ENCODE assay signal across 11 cellular contexts in genomic region chr7:39415091-39415820, GRCh38.
DNase-seq lines count a peak whose midpoint lies in the region; FAIRE-seq and TF ChIP-seq lines count a peak whose summit lies in the region.
"Had no signal": no experiment of that assay in that cellular context is flagged by ENCODE, and none has a peak within 500 bp of the region (broad histone marks: within the 10 kb centered on the region; RNA-seq: fewer than 3 reads in every experiment).

No MANE protein-coding gene starts in this region.

- POLR2A ChIA-PET in CD8-positive, alpha-beta memory T cell (lab: Charles Lee): no interaction called here

- H3K27ac ChIP-seq in CD8-positive, alpha-beta memory T cell (ENCODE audit: low read depth, low read length): no peak overlapping the region
- H3K27ac ChIP-seq in KMS-11 (no peak overlapping the region), astrocyte (ENCODE audit: low read depth, low read length) (no peak overlapping the region), neural progenitor cell (no peak overlapping the region)
- H3K27ac ChIP-seq: neutrophil, WERI-Rb-1 had no signal

- H3F3A ChIP-seq in neural progenitor cell (ENCODE audit: low read depth): peaks cover 16% of the 10 kb centered on the region

- no peak overlapping the region for H3K4me3 ChIP-seq in CD8-positive, alpha-beta memory T cell (ENCODE audit: low read length)
- no peak overlapping the region for H3K4me3 ChIP-seq in KMS-11 (IDR thresholded peaks at IDR 0.05; ENCODE audit: insufficient read depth, low read depth, low read length)
- H3K4me3 ChIP-seq in astrocyte (ENCODE audit: insufficient read depth, low read depth, low read length): no peak overlapping the region
- no peak overlapping the region for H3K4me3 ChIP-seq in neural progenitor cell

- no peak for TF ChIP-seq POLR2A in H54 (IDR thresholded peaks at IDR 0.05; ENCODE audit: low read depth, low read length)

- peak overlapping the region; percentile 73; the same call in 1 of the 2 replicates for H3K4me2 ChIP-seq in KMS-11
- peak overlapping the region; percentile 100 for H3K4me2 ChIP-seq in astrocyte (ENCODE audit: low read length)
- H3K4me2 ChIP-seq in neural progenitor cell: no peak overlapping the region

- peak overlapping the region in 5 of 7 donors; percentile 10 to 85 (median 36) for H3K4me3 Mint-ChIP-seq in CD8-positive, alpha-beta memory T cell
- H3K4me3 Mint-ChIP-seq in astrocyte (ENCODE audit: unreplicated experiment) (no peak overlapping the region), neural progenitor cell (peak overlapping the region; percentile 91)

- peaks cover 7 to 42% of the 10 kb centered on the region in 2 donors for H3K27me3 Mint-ChIP-seq in CD8-positive, alpha-beta memory T cell
- H3K27me3 Mint-ChIP-seq in astrocyte (ENCODE audit: low read depth, unreplicated experiment): no peaks in the 10 kb centered on the region
- H3K27me3 Mint-ChIP-seq in neural progenitor cell (ENCODE audit: insufficient read depth, low read depth): no peaks in the 10 kb centered on the region

- H3K36me3 Mint-ChIP-seq in CD8-positive, alpha-beta memory T cell: no peaks in the 10 kb centered on the region
- H3K36me3 Mint-ChIP-seq in astrocyte (ENCODE audit: low read depth, unreplicated experiment) (no peaks in the 10 kb centered on the region), neural progenitor cell (no peaks in the 10 kb centered on the region)

- H3K9me3 Mint-ChIP-seq in CD8-positive, alpha-beta memory T cell: no peaks in the 10 kb centered on the region
- H3K9me3 Mint-ChIP-seq in astrocyte (ENCODE audit: unreplicated experiment) (no peaks in the 10 kb centered on the region), neural progenitor cell (no peaks in the 10 kb centered on the region)

- H2AFZ ChIP-seq in KMS-11 (ENCODE audit: low read depth) (peak overlapping the region; percentile 92), astrocyte (ENCODE audit: low read depth, low read length) (no peak overlapping the region), neural progenitor cell (replicated peaks) (peak overlapping the region; percentile 100)

- no peaks in the 10 kb centered on the region for H3K36me3 ChIP-seq in CD8-positive, alpha-beta memory T cell (ENCODE audit: insufficient read depth, low read length)
- H3K36me3 ChIP-seq in KMS-11 (ENCODE audit: insufficient read depth) (no peaks in the 10 kb centered on the region), astrocyte (ENCODE audit: insufficient read depth, low read length) (no peaks in the 10 kb centered on the region), neural progenitor cell (no peaks in the 10 kb centered on the region)
- H3K36me3 ChIP-seq: neutrophil, WERI-Rb-1 had no signal

- no peaks in the 10 kb centered on the region for H3K4me1 ChIP-seq in CD8-positive, alpha-beta memory T cell (ENCODE audit: insufficient read depth, low read length)
- no peaks in the 10 kb centered on the region for H3K4me1 ChIP-seq in KMS-11 (ENCODE audit: low read depth, poor library complexity, severe bottlenecking)
- no peaks in the 10 kb centered on the region for H3K4me1 ChIP-seq in astrocyte (ENCODE audit: insufficient read depth, low read length)
- H3K4me1 ChIP-seq in neural progenitor cell: peaks cover 8% of the 10 kb centered on the region

- FAIRE-seq in astrocyte (lab: Jason Lieb, UNC) (no peak), H54 (lab: Jason Lieb, UNC) (no peak)

- H3K9ac ChIP-seq in KMS-11 (no peak overlapping the region), astrocyte (ENCODE audit: low read length) (no peak overlapping the region), neural progenitor cell (no peak overlapping the region)

- DNase-seq in CD8-positive, alpha-beta memory T cell: no peak
- DNase-seq in astrocyte (ENCODE audit: low read depth) (no peak), neural progenitor cell (ENCODE audit: low spot score) (no peak), NCI-H2029 (lab: John Stamatoyannopoulos, UW) (no peak), H54 (ENCODE audit: insufficient read length, low spot score) (no peak), NCI-H345 treated with DMSO at 0.1 percent for 48 hours (lab: John Stamatoyannopoulos, UW; ENCODE audit: unreplicated experiment) (no peak)
- DNase-seq: activated gamma-delta T cell, KG1 had no signal

- peaks cover 8 to 16% (median 13%) of the 10 kb centered on the region in 3 donors for H3K4me1 Mint-ChIP-seq in CD8-positive, alpha-beta memory T cell
- no peaks in the 10 kb centered on the region for H3K4me1 Mint-ChIP-seq in astrocyte (ENCODE audit: low read depth, unreplicated experiment)
- peaks cover 3% of the 10 kb centered on the region for H3K4me1 Mint-ChIP-seq in neural progenitor cell

- no peak overlapping the region for H3K27ac Mint-ChIP-seq in CD8-positive, alpha-beta memory T cell
- H3K27ac Mint-ChIP-seq in astrocyte (ENCODE audit: unreplicated experiment) (no peak overlapping the region), neural progenitor cell (no peak overlapping the region)

- no peaks in the 10 kb centered on the region for H3K9me3 ChIP-seq in CD8-positive, alpha-beta memory T cell (ENCODE audit: low read length)
- H3K9me3 ChIP-seq in astrocyte (ENCODE audit: insufficient read depth, low read depth, low read length) (no peaks in the 10 kb centered on the region), neural progenitor cell (ENCODE audit: low read depth) (no peaks in the 10 kb centered on the region)
- H3K9me3 ChIP-seq: neutrophil had no signal

- no peak for TF ChIP-seq CTCF in KMS-11 (conservative IDR thresholded peaks at IDR 0.05; ENCODE audit: low read depth, low read length)
- TF ChIP-seq CTCF in astrocyte (IDR thresholded peaks at IDR 0.05; ENCODE audit: insufficient read depth, low read depth, low read length): no peak
- TF ChIP-seq CTCF in neural progenitor cell (IDR thresholded peaks at IDR 0.05): no peak

- CTCF ChIA-PET in CD8-positive, alpha-beta memory T cell (lab: Charles Lee): no interaction called here

- H3K27me3 ChIP-seq in CD8-positive, alpha-beta memory T cell (ENCODE audit: insufficient read depth, low read length, poor library complexity, severe bottlenecking): peaks cover 4% of the 10 kb centered on the region
- H3K27me3 ChIP-seq in KMS-11 (ENCODE audit: insufficient read depth, low read depth) (no peaks in the 10 kb centered on the region), astrocyte (ENCODE audit: insufficient read depth, low read length) (no peaks in the 10 kb centered on the region), neural progenitor cell (peaks cover 15% of the 10 kb centered on the region)

- no peaks in the 10 kb centered on the region for H3K79me2 ChIP-seq in KMS-11 (ENCODE audit: insufficient read depth, low read depth)
- no peaks in the 10 kb centered on the region for H3K79me2 ChIP-seq in astrocyte (ENCODE audit: insufficient read depth, low read length)
- H3K79me2 ChIP-seq in neural progenitor cell (ENCODE audit: low read depth): no peaks in the 10 kb centered on the region

- H4K20me1 ChIP-seq in KMS-11 (ENCODE audit: insufficient read depth): no peaks in the 10 kb centered on the region
- H4K20me1 ChIP-seq in astrocyte (ENCODE audit: insufficient read depth, low read length): no peaks in the 10 kb centered on the region
- no peaks in the 10 kb centered on the region for H4K20me1 ChIP-seq in neural progenitor cell (ENCODE audit: low read depth)
